ENCODE assay signal across 39 cellular contexts in the genomic region with DNA sequence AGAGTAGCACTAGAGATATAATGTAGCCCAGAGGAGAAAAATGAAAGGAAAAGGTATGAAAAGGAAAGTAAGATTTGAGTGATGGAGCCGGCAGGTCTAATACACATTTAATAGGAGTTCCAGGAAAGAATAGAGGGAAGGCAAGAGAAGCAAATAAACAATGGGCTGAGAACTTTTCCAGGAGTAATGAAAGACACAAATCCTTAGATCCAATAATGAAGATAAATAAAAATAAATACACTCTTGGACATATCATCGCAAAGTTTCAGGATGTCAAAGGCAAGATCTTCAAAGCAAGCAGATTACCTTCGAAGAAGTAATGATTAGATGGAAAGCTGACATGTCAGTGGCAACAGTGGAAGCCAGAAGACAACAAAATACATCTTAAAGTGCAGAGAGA.
"Had no signal": no experiment of that assay in that cellular context is flagged by ENCODE, and none has a peak within 500 bp of the region (broad histone marks: within the 10 kb centered on the region; RNA-seq: fewer than 3 reads in every experiment).

No MANE protein-coding gene starts in this region.

- H3K4me1 ChIP-seq: adrenal gland, ascending aorta, body of pancreas, breast epithelium had no signal

- DNase-seq: activated effector memory CD4-positive, alpha-beta T cell treated with anti-CD3 and anti-CD28 coated beads, Interleukin-2, amount 50 U/mL, for 16 hours; activated effector memory CD4-positive, alpha-beta T cell treated with Interleukin-2 at 50 U/mL for 16 hours; activated gamma-delta T cell; activated gamma-delta T cell treated with Interleukin-2 at 50 U/mL for 16 hours; activated naive CD4-positive, alpha-beta T cell treated with anti-CD3 and anti-CD28 coated beads for 36 hours; activated naive CD4-positive, alpha-beta T cell treated with anti-CD3 and anti-CD28 coated beads, Interleukin-2, amount 10 ng/mL, durations not matched to agents 7 days and 5 days; activated naive CD4-positive, alpha-beta T cell treated with anti-CD3 and anti-CD28 coated beads, Interleukin-2, amount 50 U/mL, for 16 hours; activated naive CD4-positive, alpha-beta T cell treated with Interleukin-2 at 50 U/mL for 16 hours; activated naive CD8-positive, alpha-beta T cell treated with anti-CD3 and anti-CD28 coated beads for 36 hours; activated naive CD8-positive, alpha-beta T cell treated with anti-CD3 and anti-CD28 coated beads, Interleukin-2, amount 10 ng/mL, durations not matched to agents 7 days and 5 days; activated naive CD8-positive, alpha-beta T cell treated with anti-CD3 and anti-CD28 coated beads, Interleukin-2, amount 50 U/mL, for 24 hours; activated T-cell treated with anti-CD3 and anti-CD28 coated beads, Interleukin-2, amount 50 U/mL, for 1 hour; activated T-cell treated with anti-CD3 and anti-CD28 coated beads, Interleukin-2, amount 50 U/mL, for 24 hours; activated T-cell treated with anti-CD3 and anti-CD28 coated beads, Interleukin-2, amount 50 U/mL, for 4 hours; activated T-cell treated with anti-CD3 and anti-CD28 coated beads, Interleukin-2, amount 50 U/mL, for 48 hours; activated T-cell treated with anti-CD3 and anti-CD28 coated beads, Interleukin-2, amount 50 U/mL, for 72 hours; adrenal gland; amniotic stem cell; amygdala; anterior cingulate cortex; aorta; body of pancreas; brain microvascular endothelial cell; caudate nucleus; central memory CD4-positive, alpha-beta T cell; cerebellar nuclear complex had no signal

- H3K27ac ChIP-seq: adrenal gland, ascending aorta, body of pancreas, brain microvascular endothelial cell, breast epithelium, cardiac muscle cell had no signal

- H3K4me3 ChIP-seq: adrenal gland, ascending aorta, body of pancreas, breast epithelium, cardiac muscle cell had no signal

- H3K36me3 ChIP-seq: adrenal gland, ascending aorta, brain microvascular endothelial cell, breast epithelium, cardiac muscle cell had no signal

- H3K4me3 Mint-ChIP-seq: activated naive CD4-positive, alpha-beta T cell treated with anti-CD3 and anti-CD28 coated beads for 36 hours; activated naive CD4-positive, alpha-beta T cell treated with anti-CD3 and anti-CD28 coated beads, Interleukin-2, amount 10 ng/mL, durations not matched to agents 7 days and 5 days; activated naive CD4-positive, alpha-beta T cell treated with anti-CD3 and anti-CD28 coated beads, Interleukin-2, amount 50 U/mL, for 24 hours; activated naive CD8-positive, alpha-beta T cell; activated naive CD8-positive, alpha-beta T cell treated with anti-CD3 and anti-CD28 coated beads for 36 hours; activated naive CD8-positive, alpha-beta T cell treated with anti-CD3 and anti-CD28 coated beads, Interleukin-2, amount 10 ng/mL, durations not matched to agents 7 days and 5 days; activated naive CD8-positive, alpha-beta T cell treated with anti-CD3 and anti-CD28 coated beads, Interleukin-2, amount 50 U/mL, for 24 hours; activated T-cell treated with anti-CD3 and anti-CD28 coated beads, Interleukin-2, amount 50 U/mL, for 24 hours; activated T-cell treated with anti-CD3 and anti-CD28 coated beads, Interleukin-2, amount 50 U/mL, for 4 hours; activated T-cell treated with anti-CD3 and anti-CD28 coated beads, Interleukin-2, amount 50 U/mL, for 72 hours; activated T-helper 1 cell treated with anti-CD3 and anti-CD28 coated beads, Interleukin-12 subunit alpha, Interleukin-12 subunit beta, Interleukin-2, Interleukin-4 antibody, amounts not matched to agents 30 ng/mL and 10 ng/mL and 1 ng/mL, durations not matched to agents 14 hours and 24 hours and 36 hours; activated T-helper 17 cell treated with anti-CD3 and anti-CD28 coated beads, Interleukin-2, amount 50 U/mL, for 72 hours; brain; central memory CD8-positive, alpha-beta T cell had no signal

- ATAC-seq: activated naive CD4-positive, alpha-beta T cell treated with anti-CD3 and anti-CD28 coated beads, Interleukin-2, amount 50 U/mL, for 72 hours; activated naive CD8-positive, alpha-beta T cell treated with anti-CD3 and anti-CD28 coated beads, Interleukin-2, amount 50 U/mL, for 24 hours; activated T-cell treated with anti-CD3 and anti-CD28 coated beads, Interleukin-2, amount 50 U/mL, for 4 hours; activated T-cell treated with anti-CD3 and anti-CD28 coated beads, Interleukin-2, amount 50 U/mL, for 72 hours; activated T-helper 17 cell treated with anti-CD3 and anti-CD28 coated beads, Interleukin-2, amount 50 U/mL, for 72 hours; body of pancreas had no signal

- H3K9me3 ChIP-seq: adrenal gland, body of pancreas had no signal

- H3K36me3 Mint-ChIP-seq: activated naive CD8-positive, alpha-beta T cell; activated naive CD8-positive, alpha-beta T cell treated with anti-CD3 and anti-CD28 coated beads for 36 hours; brain had no signal

- H3K27ac Mint-ChIP-seq: activated naive CD4-positive, alpha-beta T cell treated with anti-CD3 and anti-CD28 coated beads for 36 hours; activated naive CD4-positive, alpha-beta T cell treated with anti-CD3 and anti-CD28 coated beads, Interleukin-2, amount 10 ng/mL, durations not matched to agents 7 days and 5 days; activated naive CD4-positive, alpha-beta T cell treated with anti-CD3 and anti-CD28 coated beads, Interleukin-2, amount 50 U/mL, for 24 hours; activated naive CD4-positive, alpha-beta T cell treated with anti-CD3 and anti-CD28 coated beads, Interleukin-2, amount 50 U/mL, for 72 hours; activated naive CD8-positive, alpha-beta T cell; activated naive CD8-positive, alpha-beta T cell treated with anti-CD3 and anti-CD28 coated beads for 36 hours; activated naive CD8-positive, alpha-beta T cell treated with anti-CD3 and anti-CD28 coated beads, Interleukin-2, amount 10 ng/mL, durations not matched to agents 7 days and 5 days; activated naive CD8-positive, alpha-beta T cell treated with anti-CD3 and anti-CD28 coated beads, Interleukin-2, amount 50 U/mL, for 24 hours; activated T-cell treated with anti-CD3 and anti-CD28 coated beads, Interleukin-2, amount 50 U/mL, for 24 hours; activated T-cell treated with anti-CD3 and anti-CD28 coated beads, Interleukin-2, amount 50 U/mL, for 72 hours; activated T-helper 1 cell treated with anti-CD3 and anti-CD28 coated beads, Interleukin-12 subunit alpha, Interleukin-12 subunit beta, Interleukin-2, Interleukin-4 antibody, amounts not matched to agents 30 ng/mL and 10 ng/mL and 1 ng/mL, durations not matched to agents 14 hours and 24 hours and 36 hours; activated T-helper 17 cell treated with anti-CD3 and anti-CD28 coated beads, Interleukin-2, amount 50 U/mL, for 72 hours; activated T-helper 2 cell treated with anti-CD3 and anti-CD28 coated beads, Interferon-gamma antibody, Interleukin-2, Interleukin-4, amounts not matched to agents 10 μg/mL and 5 μg/mL and 100 μg/mL, durations not matched to agents 14 hours and 24 hours and 36 hours; brain had no signal

- FAIRE-seq: astrocyte, bronchial epithelial cell had no signal

- H3K27me3 Mint-ChIP-seq: activated naive CD4-positive, alpha-beta T cell treated with anti-CD3 and anti-CD28 coated beads, Interleukin-2, amount 50 U/mL, for 24 hours; activated naive CD8-positive, alpha-beta T cell; activated naive CD8-positive, alpha-beta T cell treated with anti-CD3 and anti-CD28 coated beads for 36 hours; activated T-cell treated with anti-CD3 and anti-CD28 coated beads, Interleukin-2, amount 50 U/mL, for 24 hours; activated T-helper 17 cell treated with anti-CD3 and anti-CD28 coated beads, Interleukin-2, amount 50 U/mL, for 72 hours; central memory CD8-positive, alpha-beta T cell had no signal
